36 cellular contexts compared by ENCODE assay signal in the genomic region with DNA sequence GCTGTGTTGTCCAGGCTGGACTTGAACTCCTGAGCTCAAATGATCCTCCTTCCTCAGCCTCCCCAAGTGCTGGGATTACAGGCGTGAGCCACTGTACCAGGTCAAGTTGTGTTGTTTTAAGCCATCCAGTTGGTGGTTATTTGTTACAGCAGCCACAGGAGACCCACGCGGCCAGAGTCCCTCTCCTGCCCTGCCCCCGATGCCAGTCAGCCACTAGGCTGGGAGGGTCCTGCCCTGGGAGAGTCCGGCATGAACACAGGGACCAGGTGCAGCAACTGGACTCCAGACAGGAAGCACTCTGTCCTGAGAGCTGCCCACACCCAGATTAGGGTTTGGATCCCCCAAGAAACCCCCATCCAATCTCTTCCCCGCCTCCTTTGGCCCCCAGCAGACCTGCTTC. TPM values are rescaled to one million over a fixed set of nuclear protein-coding genes. Genes with fewer than 3 reads are reported as not detected.
"Had no signal": no experiment of that assay in that cellular context is flagged by ENCODE, and none has a peak within 500 bp of the region (broad histone marks: within the 10 kb centered on the region; RNA-seq: fewer than 3 reads in every experiment).

No MANE protein-coding gene starts in this region.

- DNase-seq: activated CD4-positive, alpha-beta memory T cell treated with anti-CD3 and anti-CD28 coated beads for 36 hours; activated CD4-positive, alpha-beta T cell treated with anti-CD3 and anti-CD28 coated beads for 36 hours; activated CD4-positive, alpha-beta T cell treated with anti-CD3 and anti-CD28 coated beads, Interleukin-2, amount 10 ng/mL, durations not matched to agents 24 days and 14 days; activated CD4-positive, CD25-positive, alpha-beta regulatory T cell; activated CD4-positive, CD25-positive, alpha-beta regulatory T cell treated with anti-CD3 and anti-CD28 coated beads, Interleukin-2, amount 50 U/mL, for 72 hours; activated CD8-positive, alpha-beta memory T cell treated with anti-CD3 and anti-CD28 coated beads, Interleukin-2, amount 10 ng/mL, durations not matched to agents 7 days and 5 days; activated CD8-positive, alpha-beta memory T cell treated with anti-CD3 and anti-CD28 coated beads, Interleukin-2, amount 50 U/mL, for 4 hours; activated CD8-positive, alpha-beta T cell treated with anti-CD3 and anti-CD28 coated beads, Interleukin-2, amount 10 ng/mL, durations not matched to agents 7 days and 5 days; activated effector memory CD4-positive, alpha-beta T cell treated with anti-CD3 and anti-CD28 coated beads, Interleukin-2, amount 50 U/mL, for 16 hours; activated naive CD4-positive, alpha-beta T cell treated with anti-CD3 and anti-CD28 coated beads for 36 hours; activated naive CD8-positive, alpha-beta T cell treated with anti-CD3 and anti-CD28 coated beads for 36 hours; activated naive CD8-positive, alpha-beta T cell treated with anti-CD3 and anti-CD28 coated beads, Interleukin-2, amount 50 U/mL, for 24 hours; activated T-cell treated with anti-CD3 and anti-CD28 coated beads, Interleukin-2, amount 50 U/mL, for 1 hour; activated T-cell treated with anti-CD3 and anti-CD28 coated beads, Interleukin-2, amount 50 U/mL, for 48 hours; adrenal gland; amygdala; aorta; body of pancreas; caudate nucleus; colonic mucosa; effector CD8-positive, alpha-beta T cell; esophagus squamous epithelium; foreskin melanocyte; T-helper 1 cell; T-helper 17 cell; T1000 had no signal

- ATAC-seq: activated CD4-positive, alpha-beta T cell treated with anti-CD3 and anti-CD28 coated beads for 36 hours; activated CD8-positive, alpha-beta memory T cell treated with anti-CD3 and anti-CD28 coated beads, Interleukin-2, amount 10 ng/mL, durations not matched to agents 7 days and 5 days; activated CD8-positive, alpha-beta T cell treated with anti-CD3 and anti-CD28 coated beads, Interleukin-2, amount 10 ng/mL, durations not matched to agents 7 days and 5 days; activated naive CD8-positive, alpha-beta T cell treated with anti-CD3 and anti-CD28 coated beads, Interleukin-2, amount 50 U/mL, for 24 hours; body of pancreas; gastroesophageal sphincter; T-helper 17 cell had no signal

- H3K9me3 ChIP-seq: adrenal gland, body of pancreas, colonic mucosa, esophagus squamous epithelium, gastroesophageal sphincter had no signal

- H3K27ac Mint-ChIP-seq: activated CD4-positive, alpha-beta memory T cell treated with anti-CD3 and anti-CD28 coated beads for 36 hours; activated CD4-positive, alpha-beta T cell treated with anti-CD3 and anti-CD28 coated beads for 36 hours; activated CD4-positive, alpha-beta T cell treated with anti-CD3 and anti-CD28 coated beads, Interleukin-2, amount 10 ng/mL, durations not matched to agents 24 days and 14 days; activated CD8-positive, alpha-beta memory T cell treated with anti-CD3 and anti-CD28 coated beads, Interleukin-2, amount 10 ng/mL, durations not matched to agents 7 days and 5 days; activated CD8-positive, alpha-beta T cell treated with anti-CD3 and anti-CD28 coated beads, Interleukin-2, amount 10 ng/mL, durations not matched to agents 7 days and 5 days; activated naive CD4-positive, alpha-beta T cell treated with anti-CD3 and anti-CD28 coated beads for 36 hours; activated naive CD4-positive, alpha-beta T cell treated with anti-CD3 and anti-CD28 coated beads, Interleukin-2, amount 50 U/mL, for 24 hours; activated naive CD8-positive, alpha-beta T cell treated with anti-CD3 and anti-CD28 coated beads for 36 hours; activated naive CD8-positive, alpha-beta T cell treated with anti-CD3 and anti-CD28 coated beads, Interleukin-2, amount 50 U/mL, for 24 hours; activated T-helper 1 cell treated with anti-CD3 and anti-CD28 coated beads, Interleukin-12 subunit alpha, Interleukin-12 subunit beta, Interleukin-2, Interleukin-4 antibody, amounts not matched to agents 30 ng/mL and 10 ng/mL and 1 ng/mL, durations not matched to agents 14 hours and 24 hours and 36 hours; activated T-helper 2 cell treated with anti-CD3 and anti-CD28 coated beads, Interferon-gamma antibody, Interleukin-2, Interleukin-4, amounts not matched to agents 10 μg/mL and 5 μg/mL and 100 μg/mL, durations not matched to agents 14 hours and 24 hours and 36 hours; T-helper 17 cell; T-helper 2 cell treated with Interferon-gamma antibody and Interleukin-4, amounts not matched to agents 5 μg/mL and 100 μg/mL, for 36 hours had no signal

- H3K4me3 ChIP-seq: adrenal gland, body of pancreas, colonic mucosa, esophagus squamous epithelium, gastroesophageal sphincter had no signal

- H3K27me3 Mint-ChIP-seq: activated CD4-positive, alpha-beta memory T cell treated with anti-CD3 and anti-CD28 coated beads for 36 hours; activated CD8-positive, alpha-beta memory T cell treated with anti-CD3 and anti-CD28 coated beads, Interleukin-2, amount 10 ng/mL, durations not matched to agents 7 days and 5 days; T-helper 17 cell had no signal

- H3K4me1 Mint-ChIP-seq: activated CD4-positive, alpha-beta T cell treated with anti-CD3 and anti-CD28 coated beads for 36 hours; activated CD4-positive, alpha-beta T cell treated with anti-CD3 and anti-CD28 coated beads, Interleukin-2, amount 10 ng/mL, durations not matched to agents 24 days and 14 days; activated CD8-positive, alpha-beta memory T cell treated with anti-CD3 and anti-CD28 coated beads, Interleukin-2, amount 10 ng/mL, durations not matched to agents 7 days and 5 days; activated naive CD4-positive, alpha-beta T cell treated with anti-CD3 and anti-CD28 coated beads, Interleukin-2, amount 50 U/mL, for 24 hours; activated naive CD8-positive, alpha-beta T cell treated with anti-CD3 and anti-CD28 coated beads for 36 hours; activated naive CD8-positive, alpha-beta T cell treated with anti-CD3 and anti-CD28 coated beads, Interleukin-2, amount 50 U/mL, for 24 hours; T-helper 17 cell had no signal

- H3K36me3 Mint-ChIP-seq: activated CD4-positive, alpha-beta memory T cell treated with anti-CD3 and anti-CD28 coated beads for 36 hours; activated CD8-positive, alpha-beta memory T cell treated with anti-CD3 and anti-CD28 coated beads, Interleukin-2, amount 10 ng/mL, durations not matched to agents 7 days and 5 days had no signal

- H3K36me3 ChIP-seq: adrenal gland, colonic mucosa, esophagus squamous epithelium, gastroesophageal sphincter had no signal

- H3K4me3 Mint-ChIP-seq: activated CD4-positive, alpha-beta memory T cell treated with anti-CD3 and anti-CD28 coated beads for 36 hours; activated CD4-positive, alpha-beta T cell treated with anti-CD3 and anti-CD28 coated beads for 36 hours; activated CD4-positive, alpha-beta T cell treated with anti-CD3 and anti-CD28 coated beads, Interleukin-2, amount 10 ng/mL, durations not matched to agents 24 days and 14 days; activated CD8-positive, alpha-beta memory T cell treated with anti-CD3 and anti-CD28 coated beads, Interleukin-2, amount 10 ng/mL, durations not matched to agents 7 days and 5 days; activated CD8-positive, alpha-beta T cell treated with anti-CD3 and anti-CD28 coated beads, Interleukin-2, amount 10 ng/mL, durations not matched to agents 7 days and 5 days; activated naive CD4-positive, alpha-beta T cell treated with anti-CD3 and anti-CD28 coated beads for 36 hours; activated naive CD4-positive, alpha-beta T cell treated with anti-CD3 and anti-CD28 coated beads, Interleukin-2, amount 50 U/mL, for 24 hours; activated naive CD8-positive, alpha-beta T cell treated with anti-CD3 and anti-CD28 coated beads for 36 hours; activated naive CD8-positive, alpha-beta T cell treated with anti-CD3 and anti-CD28 coated beads, Interleukin-2, amount 50 U/mL, for 24 hours; activated T-helper 1 cell treated with anti-CD3 and anti-CD28 coated beads, Interleukin-12 subunit alpha, Interleukin-12 subunit beta, Interleukin-2, Interleukin-4 antibody, amounts not matched to agents 30 ng/mL and 10 ng/mL and 1 ng/mL, durations not matched to agents 14 hours and 24 hours and 36 hours; T-helper 17 cell; T-helper 2 cell treated with Interferon-gamma antibody and Interleukin-4, amounts not matched to agents 5 μg/mL and 100 μg/mL, for 36 hours had no signal

- H3K9me3 Mint-ChIP-seq: activated CD4-positive, alpha-beta memory T cell treated with anti-CD3 and anti-CD28 coated beads for 36 hours; activated CD4-positive, alpha-beta T cell treated with anti-CD3 and anti-CD28 coated beads, Interleukin-2, amount 10 ng/mL, durations not matched to agents 24 days and 14 days; activated naive CD4-positive, alpha-beta T cell treated with anti-CD3 and anti-CD28 coated beads for 36 hours; activated naive CD4-positive, alpha-beta T cell treated with anti-CD3 and anti-CD28 coated beads, Interleukin-2, amount 50 U/mL, for 24 hours; activated naive CD8-positive, alpha-beta T cell treated with anti-CD3 and anti-CD28 coated beads for 36 hours; activated naive CD8-positive, alpha-beta T cell treated with anti-CD3 and anti-CD28 coated beads, Interleukin-2, amount 50 U/mL, for 24 hours; activated T-helper 1 cell treated with anti-CD3 and anti-CD28 coated beads, Interleukin-12 subunit alpha, Interleukin-12 subunit beta, Interleukin-2, Interleukin-4 antibody, amounts not matched to agents 30 ng/mL and 10 ng/mL and 1 ng/mL, durations not matched to agents 14 hours and 24 hours and 36 hours; activated T-helper 2 cell treated with anti-CD3 and anti-CD28 coated beads, Interferon-gamma antibody, Interleukin-2, Interleukin-4, amounts not matched to agents 10 μg/mL and 5 μg/mL and 100 μg/mL, durations not matched to agents 14 hours and 24 hours and 36 hours; T-helper 2 cell treated with Interferon-gamma antibody and Interleukin-4, amounts not matched to agents 5 μg/mL and 100 μg/mL, for 36 hours had no signal

- H3K27ac ChIP-seq: adrenal gland, colonic mucosa, epithelial cell of prostate, gastroesophageal sphincter had no signal

- H3K27me3 ChIP-seq: adrenal gland, body of pancreas, colonic mucosa, esophagus squamous epithelium had no signal

- H3K4me1 ChIP-seq: adrenal gland, body of pancreas, colonic mucosa, gastroesophageal sphincter had no signal

RNA-seq across cellular contexts. Expression of a gene that starts 44.1 kb away (rescaled TPM):
- total RNA-seq: activated CD4-positive, alpha-beta memory T cell treated with anti-CD3 and anti-CD28 coated beads for 36 hours; activated CD4-positive, alpha-beta T cell treated with anti-CD3 and anti-CD28 coated beads for 36 hours; activated CD4-positive, alpha-beta T cell treated with anti-CD3 and anti-CD28 coated beads, Interleukin-2, amount 10 ng/mL, durations not matched to agents 24 days and 14 days; activated CD8-positive, alpha-beta memory T cell treated with anti-CD3 and anti-CD28 coated beads for 36 hours; activated CD8-positive, alpha-beta memory T cell treated with anti-CD3 and anti-CD28 coated beads, Interleukin-2, amount 10 ng/mL, durations not matched to agents 7 days and 5 days; activated CD8-positive, alpha-beta T cell treated with anti-CD3 and anti-CD28 coated beads, Interleukin-2, amount 10 ng/mL, durations not matched to agents 7 days and 5 days; activated naive CD4-positive, alpha-beta T cell treated with anti-CD3 and anti-CD28 coated beads for 36 hours; activated naive CD8-positive, alpha-beta T cell treated with anti-CD3 and anti-CD28 coated beads for 36 hours; activated T-helper 1 cell treated with anti-CD3 and anti-CD28 coated beads, Interleukin-12 subunit alpha, Interleukin-12 subunit beta, Interleukin-2, Interleukin-4 antibody, amounts not matched to agents 30 ng/mL and 10 ng/mL and 1 ng/mL, durations not matched to agents 14 hours and 24 hours and 36 hours; activated T-helper 2 cell treated with anti-CD3 and anti-CD28 coated beads, Interferon-gamma antibody, Interleukin-2, Interleukin-4, amounts not matched to agents 10 μg/mL and 5 μg/mL and 100 μg/mL, durations not matched to agents 14 hours and 24 hours and 36 hours; endothelial cell of umbilical vein; fibroblast of villous mesenchyme; glomerular endothelial cell; T-helper 17 cell had no signal
